In the genomic region with DNA sequence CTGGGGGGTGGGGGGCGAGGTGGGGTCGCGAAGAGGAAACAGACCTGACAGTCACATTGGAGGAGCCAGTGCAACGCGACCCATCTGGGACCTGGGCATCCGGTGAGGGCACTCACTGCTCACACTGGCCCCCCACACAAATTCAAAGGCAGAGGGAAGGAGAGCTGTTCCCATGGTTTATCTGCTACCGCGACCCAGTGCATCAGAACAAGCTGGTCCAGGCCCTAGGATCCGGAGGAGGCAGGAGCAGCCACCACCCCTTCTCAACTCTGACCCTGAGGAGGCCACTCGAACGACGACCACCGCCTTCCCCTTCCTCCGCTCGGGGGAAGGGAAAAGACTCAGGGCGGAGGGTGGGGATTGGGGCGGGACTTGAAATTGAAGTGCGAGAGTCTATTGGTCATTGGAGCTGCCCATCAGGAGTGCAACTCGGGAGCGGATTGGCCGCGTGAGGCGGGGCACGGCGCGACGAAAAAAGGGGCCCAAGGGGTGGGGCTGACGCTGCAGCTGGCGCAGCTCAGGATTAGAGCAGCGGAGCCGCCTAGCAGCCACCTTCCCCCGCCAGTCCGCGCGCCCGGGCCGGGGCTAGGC, we compare ENCODE assay signal across 8 cellular contexts. TPM values are rescaled to one million over a fixed set of nuclear protein-coding genes. Genes with fewer than 3 reads are reported as not detected.
DNase-seq lines count a peak whose midpoint lies in the region; ATAC-seq and TF ChIP-seq lines count a peak whose summit lies in the region.

A gene (plus strand): TSS at position 526 of the 591 bp plus-strand sequence. CDS start 155 bp downstream, outside the sequence.

- no peak for TF ChIP-seq CTCF in epithelial cell of proximal tubule (conservative IDR thresholded peaks at IDR 0.05; ENCODE audit: low read depth, low read length)

- peaks cover 0 to 7% (median 0%) of the 10 kb centered on the region in 3 donors for H3K36me3 Mint-ChIP-seq in CD8-positive, alpha-beta memory T cell

- H3K4me1 Mint-ChIP-seq in CD8-positive, alpha-beta memory T cell: peaks cover 12 to 37% (median 18%) of the 10 kb centered on the region in 3 donors

- peaks cover 11% of the 10 kb centered on the region for H3K4me1 ChIP-seq in CD8-positive, alpha-beta memory T cell (ENCODE audit: insufficient read depth, low read length)
- H3K4me1 ChIP-seq in mucosa of rectum (ENCODE audit: control insufficient read depth in 2 of 2, insufficient read depth in 2 of 2, low read length in 2 of 2): peaks cover 2 to 4% of the 10 kb centered on the region in 2 donors

- peak; percentile 93 for ATAC-seq in GM19452 (IDR thresholded peaks at IDR 0.05; ENCODE audit: unreplicated experiment)
- ATAC-seq in HG03521 (IDR thresholded peaks at IDR 0.05; ENCODE audit: unreplicated experiment): peak; percentile 94

- H3K9me3 ChIP-seq in CD8-positive, alpha-beta memory T cell (ENCODE audit: low read length): no peaks in the 10 kb centered on the region
- H3K9me3 ChIP-seq in mucosa of rectum (ENCODE audit: control insufficient read depth in 2 of 2, low read length in 2 of 2): no peaks in the 10 kb centered on the region

- peak within 1 kb of the TSS in 2 of 8 donors; percentile 32 to 34 for H3K27ac Mint-ChIP-seq in CD8-positive, alpha-beta memory T cell

- no peak within 1 kb of the TSS for H3K27ac ChIP-seq in CD8-positive, alpha-beta memory T cell (ENCODE audit: low read depth, low read length)
- no peak within 1 kb of the TSS for H3K27ac ChIP-seq in mucosa of rectum (ENCODE audit: low read depth in 2 of 2, low read length in 2 of 2)

- H3K27me3 Mint-ChIP-seq in CD8-positive, alpha-beta memory T cell: peaks cover 61 to 74% of the 10 kb centered on the region in 2 donors

- peak; percentile 39 to 73 (median 53) for DNase-seq in CD8-positive, alpha-beta memory T cell
- DNase-seq in NCI-H748 (lab: John Stamatoyannopoulos, UW; ENCODE audit: unreplicated experiment) (peak; percentile 97), epithelial cell of proximal tubule (ENCODE audit: low read depth) (no peak)
- DNase-seq in activated CD8-positive, alpha-beta memory T cell treated with anti-CD3 and anti-CD28 coated beads, Interleukin-2, amount 50 U/mL, for 48 hours: peak; percentile 91
- peak; percentile 69 to 86 for DNase-seq in stimulated activated CD8-positive, alpha-beta memory T cell treated with anti-CD3 and anti-CD28 coated beads, Interleukin-7, amount 100 ng/mL, for 48 hours (ENCODE audit: extremely low read depth in 1 of 2, low read depth in 1 of 2)

- H3K9ac ChIP-seq in mucosa of rectum (ENCODE audit: low read depth in 1 of 2, low read length in 2 of 2): no peak within 1 kb of the TSS

- peaks cover 0 to 4% (median 0%) of the 10 kb centered on the region in 5 donors for H3K9me3 Mint-ChIP-seq in CD8-positive, alpha-beta memory T cell

- CTCF ChIA-PET in CD8-positive, alpha-beta memory T cell (lab: Charles Lee): interaction anchor here (1.5 to 2.8 kb wide), 3 partner anchors 21 to 67 kb away, joined by 3 to 9 read pairs (median 5); no protein-coding TSS in a partner anchor

- POLR2A ChIA-PET in CD8-positive, alpha-beta memory T cell (lab: Charles Lee): no interaction called here

- H3K4me3 Mint-ChIP-seq in CD8-positive, alpha-beta memory T cell: peak within 1 kb of the TSS; percentile 59 to 85 (median 72)

- H3K27me3 ChIP-seq in CD8-positive, alpha-beta memory T cell (ENCODE audit: insufficient read depth, low read length, poor library complexity, severe bottlenecking): peaks cover 48% of the 10 kb centered on the region
- peaks cover 48 to 78% of the 10 kb centered on the region in 2 donors for H3K27me3 ChIP-seq in mucosa of rectum (ENCODE audit: control insufficient read depth in 2 of 2, insufficient read depth in 2 of 2, low read length in 2 of 2)

- no peak within 1 kb of the TSS for H3K4me3 ChIP-seq in CD8-positive, alpha-beta memory T cell (ENCODE audit: low read length)
- H3K4me3 ChIP-seq in epithelial cell of proximal tubule (ENCODE audit: low read depth, low read length) (peak within 1 kb of the TSS; percentile 36), mucosa of rectum (ENCODE audit: low read length in 2 of 2) (peak within 1 kb of the TSS; percentile 33 to 56)

- no peaks in the 10 kb centered on the region for H3K36me3 ChIP-seq in CD8-positive, alpha-beta memory T cell (ENCODE audit: insufficient read depth, low read length)
- H3K36me3 ChIP-seq in mucosa of rectum (ENCODE audit: control insufficient read depth in 2 of 2, insufficient read depth in 2 of 2, low read length in 2 of 2): no peaks in the 10 kb centered on the region

RNA-seq across cellular contexts. Expression of the gene that starts here (rescaled TPM):
- not detected for total RNA-seq in CD8-positive, alpha-beta memory T cell
- not detected for polyA plus RNA-seq in CD8-positive, alpha-beta memory T cell
- not detected in 2 replicates for total RNA-seq in epithelial cell of proximal tubule

Comparison
In these comparisons a context has a peak if more than half of its experiments do, and no peak if none do; other contexts are left out.
1. Peak in DNase-seq in CD8-positive, alpha-beta memory T cell; RNA of the gene not detected or under 1 TPM.